8 cellular contexts compared by ENCODE assay signal in the genomic region with DNA sequence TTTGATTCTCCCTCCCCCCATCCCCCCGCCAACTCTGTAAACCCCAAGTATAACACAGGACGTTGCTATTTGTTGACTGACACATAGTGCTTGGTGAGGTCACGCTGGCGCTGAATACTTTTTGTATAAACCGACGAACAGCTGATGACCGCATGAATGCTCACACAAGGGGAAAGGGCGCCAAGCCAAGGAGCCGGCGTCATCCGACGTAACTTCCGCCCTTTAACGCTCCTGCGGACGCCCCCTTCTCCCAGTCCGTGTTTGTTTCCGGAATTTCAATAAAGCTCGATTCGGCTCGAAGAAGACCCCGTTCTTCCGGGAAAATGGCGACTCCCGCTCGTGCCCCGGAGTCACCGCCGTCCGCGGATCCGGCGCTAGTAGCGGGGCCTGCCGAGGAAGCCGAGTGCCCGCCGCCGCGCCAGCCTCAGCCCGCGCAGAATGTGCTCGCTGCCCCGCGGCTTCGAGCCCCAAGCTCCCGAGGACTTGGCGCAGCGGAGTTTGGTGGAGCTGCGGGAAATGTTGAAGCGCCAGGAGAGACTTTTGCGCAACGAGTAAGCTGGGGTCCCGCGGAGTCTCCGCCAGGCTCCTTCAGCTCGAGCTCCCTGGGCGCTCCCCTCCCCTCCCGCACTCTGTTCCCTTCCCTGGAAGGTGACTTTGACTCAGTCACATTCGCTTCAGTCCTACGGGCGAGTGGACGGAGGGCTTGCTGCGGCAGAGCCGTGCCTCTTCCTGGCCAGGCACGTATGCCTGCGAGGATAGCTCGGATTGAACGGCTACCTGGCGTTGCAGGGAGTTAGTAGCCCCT. TPM values are rescaled to one million over a fixed set of nuclear protein-coding genes. Genes with fewer than 3 reads are reported as not detected.
DNase-seq lines count a peak whose midpoint lies in the region; ATAC-seq, FAIRE-seq and TF ChIP-seq lines count a peak whose summit lies in the region.

A gene (plus strand): TSS at position 310 of the 805 bp plus-strand sequence. CDS start 129 bp downstream, at position 439.

- WGBS in hepatocyte (ENCODE audit: low lambda C conversion rate, missing lambda C conversion rate): 2% methylated on average over 70 of the region's 70 CpGs

- peak; percentile 76 for DNase-seq in GM18507 (ENCODE audit: extremely low spot score, insufficient read length, low read depth)
- DNase-seq in NCI-H2029 treated with DMSO at 0.1 percent for 48 hours (lab: John Stamatoyannopoulos, UW): peak; percentile 74
- peak; percentile 81 for DNase-seq in T-helper 9 cell
- peak; percentile 99 for DNase-seq in astrocyte of the cerebellum (ENCODE audit: low read depth)
- peak; percentile 97 for DNase-seq in hepatocyte (ENCODE audit: low spot score)
- peak; percentile 95 for DNase-seq in renal cortical epithelial cell (ENCODE audit: low read depth)
- no peak for DNase-seq in cortex of kidney (lab: John Stamatoyannopoulos, UW)

- H4K20me1 ChIP-seq in hepatocyte (ENCODE audit: insufficient read depth, poor library complexity, severe bottlenecking): peaks cover 9% of the 10 kb centered on the region

- H3K36me3 ChIP-seq in hepatocyte (replicated peaks; ENCODE audit: insufficient read depth, low read depth): no peaks in the 10 kb centered on the region

- H3K9me2 ChIP-seq in hepatocyte (replicated peaks; ENCODE audit: insufficient read depth): no peaks in the 10 kb centered on the region

- in situ Hi-C loops in astrocyte of the cerebellum (cut with HindIII; ENCODE audit: low sequenced_read_pairs): loop anchor here (25.0 kb wide), 1 partner anchor 156 kb away; no protein-coding TSS in a partner anchor

- H3K27me3 ChIP-seq in hepatocyte: no peaks in the 10 kb centered on the region

- TF ChIP-seq CTCF in astrocyte of the cerebellum (IDR thresholded peaks at IDR 0.05; ENCODE audit: low read depth, low read length, missing control alignments): no peak
- no peak for TF ChIP-seq CTCF in hepatocyte (IDR thresholded peaks at IDR 0.05; ENCODE audit: poor library complexity)

- FAIRE-seq in GM18507 (lab: Jason Lieb, UNC): peak; percentile 97

- peak within 1 kb of the TSS; percentile 93 for H3K27ac ChIP-seq in hepatocyte

- peak within 1 kb of the TSS; percentile 73 for H2AFZ ChIP-seq in hepatocyte

- peak within 1 kb of the TSS; percentile 94 for H3K4me3 ChIP-seq in astrocyte of the cerebellum (ENCODE audit: low read depth, low read length)
- peak within 1 kb of the TSS; percentile 75 for H3K4me3 ChIP-seq in hepatocyte

- H3K4me2 ChIP-seq in hepatocyte: peak within 1 kb of the TSS; percentile 85

- peaks cover 9% of the 10 kb centered on the region for H3K4me1 ChIP-seq in hepatocyte (ENCODE audit: insufficient read depth)

- peaks cover 33% of the 10 kb centered on the region for H3K79me2 ChIP-seq in hepatocyte

- H3K9me3 ChIP-seq in hepatocyte (ENCODE audit: low read depth): no peaks in the 10 kb centered on the region

- peak; percentile 96 for ATAC-seq in HG02981 (IDR thresholded peaks at IDR 0.05; ENCODE audit: unreplicated experiment)

RNA-seq across cellular contexts. Expression of the gene that starts here (rescaled TPM):
- 56.7 and 145 TPM in 2 replicates for total RNA-seq in hepatocyte
- 18.8 and 27.0 TPM in 2 replicates for polyA plus RNA-seq in hepatocyte
- 35.8 and 125 TPM in 2 replicates for total RNA-seq in renal cortical epithelial cell
